9 cellular contexts compared by ENCODE assay signal in the genomic region with DNA sequence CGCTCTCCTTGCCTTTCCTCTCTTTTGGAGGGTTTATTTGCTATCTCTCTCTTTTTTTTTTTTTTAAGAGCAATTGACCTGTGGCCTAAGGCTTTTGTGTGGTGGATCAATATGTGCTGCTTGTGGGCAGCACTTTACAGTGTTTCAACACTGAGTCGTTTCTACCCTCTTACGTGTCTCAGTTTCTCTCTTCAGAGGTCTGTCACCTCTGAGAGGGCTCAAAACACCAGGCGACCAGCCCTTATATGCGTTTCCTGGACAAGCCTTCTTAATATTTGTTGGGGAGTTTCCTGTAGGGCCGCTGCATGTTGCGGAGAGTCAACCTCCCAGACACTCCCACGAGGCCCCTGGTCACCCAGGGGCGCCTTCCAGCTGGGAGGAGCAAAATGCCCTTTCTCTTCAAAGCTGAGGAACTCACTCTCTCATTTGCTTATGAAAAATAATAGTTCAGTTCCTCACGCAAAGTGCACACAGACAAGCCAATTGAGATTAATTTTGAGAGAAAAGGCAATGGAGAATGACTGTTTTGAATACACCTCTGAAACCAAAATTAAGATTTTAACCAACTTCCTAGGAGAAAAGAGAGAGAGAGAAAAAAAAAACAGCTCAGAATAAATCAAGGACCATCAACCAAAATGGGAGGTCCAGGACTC.
DNase-seq lines count a peak whose midpoint lies in the region; ATAC-seq, FAIRE-seq and TF ChIP-seq lines count a peak whose summit lies in the region.
"Had no signal": no experiment of that assay in that cellular context is flagged by ENCODE, and none has a peak within 500 bp of the region (broad histone marks: within the 10 kb centered on the region; RNA-seq: fewer than 3 reads in every experiment).

No MANE protein-coding gene starts in this region.

- no peak overlapping the region for H2AFZ ChIP-seq in HepG2 (ENCODE audit: low read length)

- H3K27me3 Mint-ChIP-seq in stimulated activated naive B cell treated with anti-CD40 and anti-IgM and Interleukin-4, amounts not matched to agents 10 μg/mL and 1 μg/mL and 100 μg/mL, for 72 hours: no peaks in the 10 kb centered on the region

- POLR2A ChIA-PET in HepG2 (lab: Yijun Ruan, JAX): no interaction called here

- no peaks in the 10 kb centered on the region for H3K79me2 ChIP-seq in HepG2 (ENCODE audit: insufficient read depth, low read length)

- TF ChIP-seq EP300 in HepG2 (IDR thresholded peaks at IDR 0.05; ENCODE audit: low read depth in 2 of 2, low read length in 2 of 2): no peak
- TF ChIP-seq EP300 in HepG2 (CRISPR knock-in tag; IDR thresholded peaks at IDR 0.05; ENCODE audit: borderline replicate concordance): no peak

- peak; percentile 12 for FAIRE-seq in HepG2 (lab: Jason Lieb, UNC)

- ATAC-seq in HepG2 (no peak), right lobe of liver (no peak), HG02642 (IDR thresholded peaks at IDR 0.05; ENCODE audit: poor library complexity, unreplicated experiment) (peak; percentile 90), HG03521 (IDR thresholded peaks at IDR 0.05; ENCODE audit: unreplicated experiment) (peak; percentile 87)
- peak; percentile 93 for ATAC-seq in stimulated activated naive B cell treated with anti-CD40 and anti-IgM and Interleukin-4, amounts not matched to agents 10 μg/mL and 1 μg/mL and 100 μg/mL, for 72 hours (replicated peaks)

- no peak overlapping the region for H3K4me2 ChIP-seq in HepG2 (ENCODE audit: low read depth, low read length)

- in situ Hi-C loops in HepG2 (cut with HindIII; ENCODE audit: extremely low pct_ligation_motif_present, low pct_unique_long_range_greater_than_20kb) (no loop called here), G401 (cut with HindIII; ENCODE audit: low sequenced_read_pairs) (no loop called here)

- 74% methylated on average over 10 of the region's 10 CpGs for WGBS in HepG2 (ENCODE audit: low lambda C conversion rate)
- WGBS in right lobe of liver (ENCODE audit: insufficient coverage, low coverage, low lambda C conversion rate, missing lambda C conversion rate): 68% methylated on average over 7 of the region's 10 CpGs

- TF ChIP-seq RAD21 in HepG2 (CRISPR knock-in tag; IDR thresholded peaks at IDR 0.05): no peak

- H3K27ac ChIP-seq in HepG2 (ENCODE audit: extremely low read length, insufficient read depth, low read length) (no peak overlapping the region), right lobe of liver (no peak overlapping the region)

- H3K27me3 ChIP-seq in HepG2 (ENCODE audit: control insufficient read depth in 1 of 2, insufficient read depth in 2 of 2, low read length in 2 of 2) (no peaks in the 10 kb centered on the region), right lobe of liver (no peaks in the 10 kb centered on the region)

- no peaks in the 10 kb centered on the region for H4K20me1 ChIP-seq in HepG2 (ENCODE audit: insufficient read depth, low read length)

- DNase-seq in HepG2 (ENCODE audit: low spot score) (no peak), right lobe of liver (no peak), HuH-7 (ENCODE audit: low spot score) (no peak), G401 (ENCODE audit: low spot score) (no peak)
- peak; percentile 77 for DNase-seq in stimulated activated naive B cell treated with anti-CD40 and anti-IgM and Interleukin-4, amounts not matched to agents 10 μg/mL and 1 μg/mL and 100 μg/mL, for 72 hours
- no peak for DNase-seq in activated CD4-positive, alpha-beta T cell treated with anti-CD3 and anti-CD28 coated beads for 48 hours
- DNase-seq: 8988T had no signal

- H3K36me3 Mint-ChIP-seq in stimulated activated naive B cell treated with anti-CD40 and anti-IgM and Interleukin-4, amounts not matched to agents 10 μg/mL and 1 μg/mL and 100 μg/mL, for 72 hours: peaks cover 0 to 12% of the 10 kb centered on the region in 2 donors

- peaks cover 38 to 67% of the 10 kb centered on the region in 2 donors for H3K4me1 Mint-ChIP-seq in stimulated activated naive B cell treated with anti-CD40 and anti-IgM and Interleukin-4, amounts not matched to agents 10 μg/mL and 1 μg/mL and 100 μg/mL, for 72 hours

- H3K4me3 ChIP-seq in HepG2 (replicated peaks in 1 of 3; ENCODE audit: insufficient read depth in 1 of 3, low read depth in 2 of 3, low read length in 3 of 3) (no peak overlapping the region), right lobe of liver (no peak overlapping the region)

- TF ChIP-seq CTCF in HepG2 (CRISPR knock-in tag; IDR thresholded peaks at IDR 0.05): no peak
- TF ChIP-seq CTCF in right lobe of liver (IDR thresholded peaks at IDR 0.05): no peak

- TF ChIP-seq POLR2A in HepG2 (IDR thresholded peaks at IDR 0.05; ENCODE audit: insufficient read depth in 1 of 2, low read depth in 2 of 2, low read length in 2 of 2) (no peak), right lobe of liver (IDR thresholded peaks at IDR 0.05) (no peak)

- peak overlapping the region; percentile 66 to 78 for H3K4me3 Mint-ChIP-seq in stimulated activated naive B cell treated with anti-CD40 and anti-IgM and Interleukin-4, amounts not matched to agents 10 μg/mL and 1 μg/mL and 100 μg/mL, for 72 hours

- H3K4me1 ChIP-seq in HepG2 (ENCODE audit: insufficient read depth, low read length) (no peaks in the 10 kb centered on the region; the same call in 1 of the 2 replicates), right lobe of liver (no peaks in the 10 kb centered on the region)

- intact Hi-C loops in HepG2 (cut with micrococcal nuclease; ENCODE audit: unreplicated experiment): no loop called here
- intact Hi-C loops in right lobe of liver (cut with DNase I): no loop called here

- BruUV-seq in HepG2 (replicated peaks; lab: Mats Ljungman, UMichigan): no TSS peak

- CTCF ChIA-PET in HepG2 (lab: Yijun Ruan, JAX; ENCODE audit: low intra/inter-chr PET ratio, low total read pairs): no interaction called here

- peak overlapping the region; percentile 90 for H3K27ac Mint-ChIP-seq in stimulated activated naive B cell treated with anti-CD40 and anti-IgM and Interleukin-4, amounts not matched to agents 10 μg/mL and 1 μg/mL and 100 μg/mL, for 72 hours

- H3K9me3 ChIP-seq in HepG2 (ENCODE audit: low read length) (no peaks in the 10 kb centered on the region), right lobe of liver (no peaks in the 10 kb centered on the region)

- H3K36me3 ChIP-seq in HepG2 (replicated peaks in 1 of 2; ENCODE audit: control insufficient read depth in 1 of 2, insufficient read depth in 2 of 2, low read length in 2 of 2) (no peaks in the 10 kb centered on the region), right lobe of liver (no peaks in the 10 kb centered on the region)

- H3K9me3 Mint-ChIP-seq in stimulated activated naive B cell treated with anti-CD40 and anti-IgM and Interleukin-4, amounts not matched to agents 10 μg/mL and 1 μg/mL and 100 μg/mL, for 72 hours: no peaks in the 10 kb centered on the region

- no peak overlapping the region for H3K9ac ChIP-seq in HepG2 (ENCODE audit: insufficient read depth, low read depth, low read length)

TF ChIP-seq in HepG2, 621 proteins besides CTCF, POLR2A, EP300 and RAD21 (continues in another document):
- TF ChIP-seq, protein P1, sequence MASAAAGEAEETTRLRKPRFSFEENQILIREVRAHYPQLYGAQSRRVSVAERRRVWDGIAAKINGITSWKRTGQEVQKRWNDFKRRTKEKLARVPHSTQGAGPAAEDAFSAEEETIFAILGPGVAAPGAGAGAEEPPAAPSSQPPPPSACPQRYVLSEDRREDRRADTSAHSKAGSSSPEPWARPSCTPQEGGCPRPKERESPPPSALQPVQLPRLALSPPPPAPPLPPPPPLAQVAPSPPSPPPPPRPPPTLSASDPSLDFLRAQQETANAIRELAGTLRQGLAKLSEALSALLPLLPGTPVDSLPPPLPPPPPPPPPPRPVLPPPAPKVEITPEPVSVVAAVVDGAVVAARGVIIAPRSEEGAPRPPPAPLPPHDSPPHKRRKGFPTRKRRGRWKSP (CRISPR knock-in tag; IDR thresholded peaks at IDR 0.05): no peak
- TF ChIP-seq MAFG (CRISPR knock-in tag; IDR thresholded peaks at IDR 0.05): no peak
- no peak for TF ChIP-seq MXD3 (CRISPR knock-in tag; IDR thresholded peaks at IDR 0.05)
- no peak for TF ChIP-seq ATF2 (CRISPR knock-in tag; IDR thresholded peaks at IDR 0.05)

Comparison
In these comparisons a context has a peak if more than half of its experiments do, and no peak if none do; other contexts are left out.
1. ATAC-seq: peak in HG02642 (single experiment), HG03521 (single experiment) and stimulated activated naive B cell treated with anti-CD40 and anti-IgM and Interleukin-4, amounts not matched to agents 10 μg/mL and 1 μg/mL and 100 μg/mL, for 72 hours (2 of 2); none in HepG2 (single experiment) and right lobe of liver (0 of 4).